In the genomic region with DNA sequence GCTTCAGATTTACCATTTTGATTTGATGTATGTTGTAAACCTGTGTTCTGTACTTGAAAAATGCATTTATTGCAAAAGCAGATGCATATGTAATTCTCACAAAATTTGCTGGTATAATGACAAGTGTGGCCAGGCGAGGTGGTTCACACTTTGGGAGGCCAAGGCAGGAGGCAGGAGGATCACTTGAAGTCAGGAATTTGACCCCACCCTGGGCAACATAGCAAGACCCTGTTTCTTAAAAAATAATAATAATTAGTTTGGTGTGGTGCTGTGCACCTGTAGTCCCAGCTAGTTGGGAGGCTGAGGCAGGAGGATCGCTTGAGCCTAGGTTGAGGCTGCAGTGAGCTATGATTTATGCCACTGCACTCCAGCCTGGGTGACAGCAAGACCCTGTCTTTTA, we compare ENCODE assay signal across 26 cellular contexts.
"Had no signal": no experiment of that assay in that cellular context is flagged by ENCODE, and none has a peak within 500 bp of the region (broad histone marks: within the 10 kb centered on the region; RNA-seq: fewer than 3 reads in every experiment).

No MANE protein-coding gene starts in this region.

- H3K4me1 ChIP-seq: testis, upper lobe of right lung, uterus had no signal

- DNase-seq: stimulated activated CD4-positive, alpha-beta T cell treated with anti-CD3 and anti-CD28 coated beads, Interleukin-2, amount 100 ng/mL, for 48 hours; stimulated activated CD4-positive, alpha-beta T cell treated with anti-CD3 and anti-CD28 coated beads, Interleukin-4, amount 100 ng/mL, for 1 hour; stimulated activated CD4-positive, alpha-beta T cell treated with anti-CD3 and anti-CD28 coated beads, Interleukin-4, amount 100 ng/mL, for 24 hours; stimulated activated CD4-positive, alpha-beta T cell treated with anti-CD3 and anti-CD28 coated beads, Interleukin-4, amount 100 ng/mL, for 4 hours; stimulated activated CD8-positive, alpha-beta memory T cell treated with anti-CD3 and anti-CD28 coated beads, Interleukin-4, amount 100 ng/mL, for 48 hours; stimulated activated naive B cell treated with anti-CD40 and anti-IgM and Interleukin-4, amounts not matched to agents 10 μg/mL and 1 μg/mL and 100 μg/mL, for 72 hours; stimulated activated naive CD4-positive, alpha-beta T cell; stimulated activated naive CD4-positive, alpha-beta T cell treated with Interleukin-2 at 50 U/mL for 16 hours; stimulated activated naive CD8-positive, alpha-beta T cell treated with anti-CD3 and anti-CD28 coated beads, Interleukin-15, amount 100 ng/mL, for 72 hours; stimulated activated naive CD8-positive, alpha-beta T cell treated with anti-CD3 and anti-CD28 coated beads, Interleukin-15, Interleukin-2, amounts not matched to agents 100 U/mL and 50 U/mL, for 24 hours; stomach; substantia nigra; testis; thyroid gland; transverse colon; trophoblast cell; upper lobe of left lung; upper lobe of right lung; uterus had no signal

- H3K27me3 ChIP-seq: stomach, suprapubic skin, testis, thyroid gland, tibial nerve, transverse colon, upper lobe of left lung, upper lobe of right lung, uterus, vagina had no signal

- H3K4me3 ChIP-seq: stomach, suprapubic skin, testis, thoracic aorta, thyroid gland, tibial nerve, transverse colon, upper lobe of left lung, upper lobe of right lung, uterus, vagina had no signal

- ATAC-seq: stimulated activated effector memory CD8-positive, alpha-beta T cell treated with anti-CD3 and anti-CD28 coated beads, Interleukin-12 subunit alpha, Interleukin-12 subunit beta, amount 100 ng/mL, for 72 hours; stimulated activated memory B cell treated with anti-CD40 and anti-IgM and Interleukin-4, amounts not matched to agents 10 μg/mL and 1 μg/mL and 100 μg/mL, for 72 hours; stimulated activated naive B cell treated with anti-CD40 and anti-IgM and Interleukin-4, amounts not matched to agents 10 μg/mL and 1 μg/mL and 100 μg/mL, for 72 hours; stimulated activated naive CD8-positive, alpha-beta T cell treated with anti-CD3 and anti-CD28 coated beads, Interleukin-15, amount 100 ng/mL, for 72 hours; stimulated activated naive CD8-positive, alpha-beta T cell treated with anti-CD3 and anti-CD28 coated beads, Interleukin-15, Interleukin-2, amounts not matched to agents 100 U/mL and 50 U/mL, for 24 hours; upper lobe of right lung had no signal

- FAIRE-seq: urothelium cell line had no signal

- H3K36me3 ChIP-seq: transverse colon, uterus had no signal

- H3K9me3 ChIP-seq: stomach, suprapubic skin, testis, thoracic aorta, thyroid gland, tibial nerve, transverse colon, upper lobe of left lung, upper lobe of right lung, uterus, vagina had no signal

- H3K27ac ChIP-seq: stomach, suprapubic skin, testis, thoracic aorta, thyroid gland, tibial nerve, transverse colon, upper lobe of left lung, upper lobe of right lung, uterus, vagina had no signal
